Comparison of ENCODE assay signal across 1 cellular context in the genomic region with DNA sequence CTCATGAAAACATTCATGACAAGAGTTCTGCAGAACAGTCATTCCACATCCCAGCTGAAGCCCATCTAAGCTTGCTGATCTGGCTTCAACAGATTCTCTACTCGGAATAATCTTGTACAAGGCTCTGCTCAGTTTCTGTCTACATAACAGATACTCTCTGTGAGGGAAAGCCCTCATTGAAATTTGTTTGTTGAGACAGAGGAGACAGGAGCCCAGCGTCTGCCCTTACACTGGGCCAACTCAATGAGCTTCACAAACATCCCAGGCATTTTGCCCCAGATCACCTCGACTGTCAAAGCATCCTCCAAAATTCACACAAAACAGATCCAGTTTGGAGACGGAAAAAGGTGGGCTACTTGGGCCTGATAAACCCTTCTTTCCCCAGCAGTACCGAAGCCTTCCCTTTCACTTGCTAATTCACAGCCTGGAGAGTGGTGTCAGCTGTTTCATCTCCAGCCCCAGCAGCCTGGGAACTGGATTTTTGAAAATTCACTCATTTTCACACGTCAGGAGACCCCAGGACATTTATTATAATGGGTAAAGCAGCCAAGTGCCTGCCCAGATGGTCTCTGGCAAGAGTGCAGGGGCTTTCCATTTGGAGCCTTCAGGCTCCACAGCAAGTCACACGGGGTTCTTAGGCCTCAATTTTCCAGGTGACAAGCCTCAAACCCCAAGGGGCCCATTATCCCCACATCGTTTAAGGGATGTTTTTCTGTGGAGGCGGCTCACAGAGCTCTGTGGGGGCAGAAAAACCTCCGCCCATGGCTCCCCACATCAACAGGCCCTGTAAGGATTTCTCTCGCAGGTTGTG.
TF ChIP-seq lines count a peak whose summit lies in the region.

No MANE protein-coding gene starts in this region.

TF ChIP-seq in HEK293, 187 proteins besides CTCF, POLR2A, EP300 and RAD21 (continued from another document and continues in another):
- peak; percentile 29; the same call in 1 of the 2 replicates for TF ChIP-seq ZNF600 (tag by site-specific recombination; IDR thresholded peaks at IDR 0.05)
- TF ChIP-seq SCRT1 (tag by site-specific recombination; IDR thresholded peaks at IDR 0.05; ENCODE audit: borderline replicate concordance): no peak
- no peak for TF ChIP-seq ZNF747 (tag by site-specific recombination; IDR thresholded peaks at IDR 0.05)
- TF ChIP-seq GLI4 (tag by site-specific recombination; IDR thresholded peaks at IDR 0.05): no peak
- no peak for TF ChIP-seq ZNF2 (tag by site-specific recombination; IDR thresholded peaks at IDR 0.05)
- TF ChIP-seq, protein P1, sequence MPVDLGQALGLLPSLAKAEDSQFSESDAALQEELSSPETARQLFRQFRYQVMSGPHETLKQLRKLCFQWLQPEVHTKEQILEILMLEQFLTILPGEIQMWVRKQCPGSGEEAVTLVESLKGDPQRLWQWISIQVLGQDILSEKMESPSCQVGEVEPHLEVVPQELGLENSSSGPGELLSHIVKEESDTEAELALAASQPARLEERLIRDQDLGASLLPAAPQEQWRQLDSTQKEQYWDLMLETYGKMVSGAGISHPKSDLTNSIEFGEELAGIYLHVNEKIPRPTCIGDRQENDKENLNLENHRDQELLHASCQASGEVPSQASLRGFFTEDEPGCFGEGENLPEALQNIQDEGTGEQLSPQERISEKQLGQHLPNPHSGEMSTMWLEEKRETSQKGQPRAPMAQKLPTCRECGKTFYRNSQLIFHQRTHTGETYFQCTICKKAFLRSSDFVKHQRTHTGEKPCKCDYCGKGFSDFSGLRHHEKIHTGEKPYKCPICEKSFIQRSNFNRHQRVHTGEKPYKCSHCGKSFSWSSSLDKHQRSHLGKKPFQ (tag by site-specific recombination; IDR thresholded peaks at IDR 0.05): no peak
- no peak for TF ChIP-seq ZNF138 (tag by site-specific recombination; IDR thresholded peaks at IDR 0.05; ENCODE audit: borderline replicate concordance)
- TF ChIP-seq FEZF1 (tag by site-specific recombination; IDR thresholded peaks at IDR 0.05): no peak
- no peak for TF ChIP-seq ZBTB48 (tag by site-specific recombination; IDR thresholded peaks at IDR 0.05)
- TF ChIP-seq ZNF664 (tag by site-specific recombination; IDR thresholded peaks at IDR 0.05): no peak
- TF ChIP-seq EGR2 (tag by site-specific recombination; IDR thresholded peaks at IDR 0.05; ENCODE audit: low read depth): peak; percentile 9; the same call in 1 of the 2 replicates
- TF ChIP-seq BCL11B (tag by site-specific recombination; IDR thresholded peaks at IDR 0.05; ENCODE audit: low read depth): no peak
- TF ChIP-seq, protein P2, sequence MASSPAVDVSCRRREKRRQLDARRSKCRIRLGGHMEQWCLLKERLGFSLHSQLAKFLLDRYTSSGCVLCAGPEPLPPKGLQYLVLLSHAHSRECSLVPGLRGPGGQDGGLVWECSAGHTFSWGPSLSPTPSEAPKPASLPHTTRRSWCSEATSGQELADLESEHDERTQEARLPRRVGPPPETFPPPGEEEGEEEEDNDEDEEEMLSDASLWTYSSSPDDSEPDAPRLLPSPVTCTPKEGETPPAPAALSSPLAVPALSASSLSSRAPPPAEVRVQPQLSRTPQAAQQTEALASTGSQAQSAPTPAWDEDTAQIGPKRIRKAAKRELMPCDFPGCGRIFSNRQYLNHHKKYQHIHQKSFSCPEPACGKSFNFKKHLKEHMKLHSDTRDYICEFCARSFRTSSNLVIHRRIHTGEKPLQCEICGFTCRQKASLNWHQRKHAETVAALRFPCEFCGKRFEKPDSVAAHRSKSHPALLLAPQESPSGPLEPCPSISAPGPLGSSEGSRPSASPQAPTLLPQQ (tag by site-specific recombination; IDR thresholded peaks at IDR 0.05): no peak
- TF ChIP-seq, protein P3, sequence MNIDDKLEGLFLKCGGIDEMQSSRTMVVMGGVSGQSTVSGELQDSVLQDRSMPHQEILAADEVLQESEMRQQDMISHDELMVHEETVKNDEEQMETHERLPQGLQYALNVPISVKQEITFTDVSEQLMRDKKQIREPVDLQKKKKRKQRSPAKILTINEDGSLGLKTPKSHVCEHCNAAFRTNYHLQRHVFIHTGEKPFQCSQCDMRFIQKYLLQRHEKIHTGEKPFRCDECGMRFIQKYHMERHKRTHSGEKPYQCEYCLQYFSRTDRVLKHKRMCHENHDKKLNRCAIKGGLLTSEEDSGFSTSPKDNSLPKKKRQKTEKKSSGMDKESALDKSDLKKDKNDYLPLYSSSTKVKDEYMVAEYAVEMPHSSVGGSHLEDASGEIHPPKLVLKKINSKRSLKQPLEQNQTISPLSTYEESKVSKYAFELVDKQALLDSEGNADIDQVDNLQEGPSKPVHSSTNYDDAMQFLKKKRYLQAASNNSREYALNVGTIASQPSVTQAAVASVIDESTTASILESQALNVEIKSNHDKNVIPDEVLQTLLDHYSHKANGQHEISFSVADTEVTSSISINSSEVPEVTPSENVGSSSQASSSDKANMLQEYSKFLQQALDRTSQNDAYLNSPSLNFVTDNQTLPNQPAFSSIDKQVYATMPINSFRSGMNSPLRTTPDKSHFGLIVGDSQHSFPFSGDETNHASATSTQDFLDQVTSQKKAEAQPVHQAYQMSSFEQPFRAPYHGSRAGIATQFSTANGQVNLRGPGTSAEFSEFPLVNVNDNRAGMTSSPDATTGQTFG (tag by site-specific recombination; IDR thresholded peaks at IDR 0.05; ENCODE audit: borderline replicate concordance): no peak
- no peak for TF ChIP-seq ZNF830 (tag by site-specific recombination; IDR thresholded peaks at IDR 0.05; ENCODE audit: low read depth)
- TF ChIP-seq ZNF677 (tag by site-specific recombination; IDR thresholded peaks at IDR 0.05): no peak
- TF ChIP-seq, protein P4, sequence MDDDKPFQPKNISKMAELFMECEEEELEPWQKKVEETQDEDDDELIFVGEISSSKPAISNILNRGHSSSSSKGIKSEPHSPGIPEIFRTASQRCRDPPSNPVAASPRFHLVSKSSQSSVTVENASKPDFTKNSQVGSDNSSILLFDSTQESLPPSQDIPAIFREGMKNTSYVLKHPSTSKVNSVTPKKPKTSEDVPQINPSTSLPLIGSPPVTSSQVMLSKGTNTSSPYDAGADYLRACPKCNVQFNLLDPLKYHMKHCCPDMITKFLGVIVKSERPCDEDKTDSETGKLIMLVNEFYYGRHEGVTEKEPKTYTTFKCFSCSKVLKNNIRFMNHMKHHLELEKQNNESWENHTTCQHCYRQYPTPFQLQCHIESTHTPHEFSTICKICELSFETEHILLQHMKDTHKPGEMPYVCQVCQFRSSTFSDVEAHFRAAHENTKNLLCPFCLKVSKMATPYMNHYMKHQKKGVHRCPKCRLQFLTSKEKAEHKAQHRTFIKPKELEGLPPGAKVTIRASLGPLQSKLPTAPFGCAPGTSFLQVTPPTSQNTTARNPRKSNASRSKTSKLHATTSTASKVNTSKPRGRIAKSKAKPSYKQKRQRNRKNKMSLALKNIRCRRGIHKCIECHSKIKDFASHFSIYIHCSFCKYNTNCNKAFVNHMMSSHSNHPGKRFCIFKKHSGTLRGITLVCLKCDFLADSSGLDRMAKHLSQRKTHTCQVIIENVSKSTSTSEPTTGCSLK (tag by site-specific recombination; IDR thresholded peaks at IDR 0.05): no peak
- TF ChIP-seq, protein P5, sequence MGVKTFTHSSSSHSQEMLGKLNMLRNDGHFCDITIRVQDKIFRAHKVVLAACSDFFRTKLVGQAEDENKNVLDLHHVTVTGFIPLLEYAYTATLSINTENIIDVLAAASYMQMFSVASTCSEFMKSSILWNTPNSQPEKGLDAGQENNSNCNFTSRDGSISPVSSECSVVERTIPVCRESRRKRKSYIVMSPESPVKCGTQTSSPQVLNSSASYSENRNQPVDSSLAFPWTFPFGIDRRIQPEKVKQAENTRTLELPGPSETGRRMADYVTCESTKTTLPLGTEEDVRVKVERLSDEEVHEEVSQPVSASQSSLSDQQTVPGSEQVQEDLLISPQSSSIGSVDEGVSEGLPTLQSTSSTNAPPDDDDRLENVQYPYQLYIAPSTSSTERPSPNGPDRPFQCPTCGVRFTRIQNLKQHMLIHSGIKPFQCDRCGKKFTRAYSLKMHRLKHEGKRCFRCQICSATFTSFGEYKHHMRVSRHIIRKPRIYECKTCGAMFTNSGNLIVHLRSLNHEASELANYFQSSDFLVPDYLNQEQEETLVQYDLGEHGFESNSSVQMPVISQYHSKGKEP (tag by site-specific recombination; IDR thresholded peaks at IDR 0.05): no peak
- TF ChIP-seq, protein P6, sequence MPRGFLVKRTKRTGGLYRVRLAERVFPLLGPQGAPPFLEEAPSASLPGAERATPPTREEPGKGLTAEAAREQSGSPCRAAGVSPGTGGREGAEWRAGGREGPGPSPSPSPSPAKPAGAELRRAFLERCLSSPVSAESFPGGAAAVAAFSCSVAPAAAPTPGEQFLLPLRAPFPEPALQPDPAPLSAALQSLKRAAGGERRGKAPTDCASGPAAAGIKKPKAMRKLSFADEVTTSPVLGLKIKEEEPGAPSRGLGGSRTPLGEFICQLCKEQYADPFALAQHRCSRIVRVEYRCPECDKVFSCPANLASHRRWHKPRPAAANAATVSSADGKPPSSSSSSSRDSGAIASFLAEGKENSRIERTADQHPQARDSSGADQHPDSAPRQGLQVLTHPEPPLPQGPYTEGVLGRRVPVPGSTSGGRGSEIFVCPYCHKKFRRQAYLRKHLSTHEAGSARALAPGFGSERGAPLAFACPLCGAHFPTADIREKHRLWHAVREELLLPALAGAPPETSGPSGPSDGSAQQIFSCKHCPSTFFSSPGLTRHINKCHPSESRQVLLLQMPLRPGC (tag by site-specific recombination; IDR thresholded peaks at IDR 0.05): no peak
- no peak for TF ChIP-seq RBAK (tag by site-specific recombination; IDR thresholded peaks at IDR 0.05)
- 0 out of 2 replicates have a peak, but pooled peaks have one; percentile 40 for TF ChIP-seq ZFHX2 (tag by site-specific recombination; conservative IDR thresholded peaks at IDR 0.05)
- peak; percentile 19; the same call in 1 of the 2 replicates for TF ChIP-seq GLIS1 (tag by site-specific recombination; IDR thresholded peaks at IDR 0.05)
- no peak for TF ChIP-seq ZNF544 (tag by site-specific recombination; IDR thresholded peaks at IDR 0.05)
- no peak for TF ChIP-seq ZBTB17 (tag by site-specific recombination; IDR thresholded peaks at IDR 0.05)
- no peak for TF ChIP-seq ZBTB21 (tag by site-specific recombination; IDR thresholded peaks at IDR 0.05)
- no peak for TF ChIP-seq ZNF837 (tag by site-specific recombination; IDR thresholded peaks at IDR 0.05)
- no peak for TF ChIP-seq ZNF48 (tag by site-specific recombination; IDR thresholded peaks at IDR 0.05)
- TF ChIP-seq, protein P7, sequence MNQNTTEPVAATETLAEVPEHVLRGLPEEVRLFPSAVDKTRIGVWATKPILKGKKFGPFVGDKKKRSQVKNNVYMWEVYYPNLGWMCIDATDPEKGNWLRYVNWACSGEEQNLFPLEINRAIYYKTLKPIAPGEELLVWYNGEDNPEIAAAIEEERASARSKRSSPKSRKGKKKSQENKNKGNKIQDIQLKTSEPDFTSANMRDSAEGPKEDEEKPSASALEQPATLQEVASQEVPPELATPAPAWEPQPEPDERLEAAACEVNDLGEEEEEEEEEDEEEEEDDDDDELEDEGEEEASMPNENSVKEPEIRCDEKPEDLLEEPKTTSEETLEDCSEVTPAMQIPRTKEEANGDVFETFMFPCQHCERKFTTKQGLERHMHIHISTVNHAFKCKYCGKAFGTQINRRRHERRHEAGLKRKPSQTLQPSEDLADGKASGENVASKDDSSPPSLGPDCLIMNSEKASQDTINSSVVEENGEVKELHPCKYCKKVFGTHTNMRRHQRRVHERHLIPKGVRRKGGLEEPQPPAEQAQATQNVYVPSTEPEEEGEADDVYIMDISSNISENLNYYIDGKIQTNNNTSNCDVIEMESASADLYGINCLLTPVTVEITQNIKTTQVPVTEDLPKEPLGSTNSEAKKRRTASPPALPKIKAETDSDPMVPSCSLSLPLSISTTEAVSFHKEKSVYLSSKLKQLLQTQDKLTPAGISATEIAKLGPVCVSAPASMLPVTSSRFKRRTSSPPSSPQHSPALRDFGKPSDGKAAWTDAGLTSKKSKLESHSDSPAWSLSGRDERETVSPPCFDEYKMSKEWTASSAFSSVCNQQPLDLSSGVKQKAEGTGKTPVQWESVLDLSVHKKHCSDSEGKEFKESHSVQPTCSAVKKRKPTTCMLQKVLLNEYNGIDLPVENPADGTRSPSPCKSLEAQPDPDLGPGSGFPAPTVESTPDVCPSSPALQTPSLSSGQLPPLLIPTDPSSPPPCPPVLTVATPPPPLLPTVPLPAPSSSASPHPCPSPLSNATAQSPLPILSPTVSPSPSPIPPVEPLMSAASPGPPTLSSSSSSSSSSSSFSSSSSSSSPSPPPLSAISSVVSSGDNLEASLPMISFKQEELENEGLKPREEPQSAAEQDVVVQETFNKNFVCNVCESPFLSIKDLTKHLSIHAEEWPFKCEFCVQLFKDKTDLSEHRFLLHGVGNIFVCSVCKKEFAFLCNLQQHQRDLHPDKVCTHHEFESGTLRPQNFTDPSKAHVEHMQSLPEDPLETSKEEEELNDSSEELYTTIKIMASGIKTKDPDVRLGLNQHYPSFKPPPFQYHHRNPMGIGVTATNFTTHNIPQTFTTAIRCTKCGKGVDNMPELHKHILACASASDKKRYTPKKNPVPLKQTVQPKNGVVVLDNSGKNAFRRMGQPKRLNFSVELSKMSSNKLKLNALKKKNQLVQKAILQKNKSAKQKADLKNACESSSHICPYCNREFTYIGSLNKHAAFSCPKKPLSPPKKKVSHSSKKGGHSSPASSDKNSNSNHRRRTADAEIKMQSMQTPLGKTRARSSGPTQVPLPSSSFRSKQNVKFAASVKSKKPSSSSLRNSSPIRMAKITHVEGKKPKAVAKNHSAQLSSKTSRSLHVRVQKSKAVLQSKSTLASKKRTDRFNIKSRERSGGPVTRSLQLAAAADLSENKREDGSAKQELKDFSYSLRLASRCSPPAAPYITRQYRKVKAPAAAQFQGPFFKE (tag by site-specific recombination; IDR thresholded peaks at IDR 0.05; ENCODE audit: borderline replicate concordance): no peak
